Comparison of ENCODE assay signal across 23 cellular contexts in genomic region chr19:51811344-51811743, GRCh38. TPM values are rescaled to one million over a fixed set of nuclear protein-coding genes. Genes with fewer than 3 reads are reported as not detected.
A peak's percentile ranks its signal among the peaks of the same experiment; 100 is the strongest.
DNase-seq lines count a peak whose midpoint lies in the region; ATAC-seq and TF ChIP-seq lines count a peak whose summit lies in the region.
"Had no signal": no experiment of that assay in that cellular context is flagged by ENCODE, and none has a peak within 500 bp of the region (broad histone marks: within the 10 kb centered on the region; RNA-seq: fewer than 3 reads in every experiment).

No MANE protein-coding gene starts in this region.

- H3K27ac Mint-ChIP-seq in endodermal cell, result no peak overlapping the region
- H3K27ac Mint-ChIP-seq: activated CD4-positive, alpha-beta memory T cell treated with anti-CD3 and anti-CD28 coated beads for 36 hours; activated naive CD8-positive, alpha-beta T cell treated with anti-CD3 and anti-CD28 coated beads for 36 hours; activated T-cell treated with anti-CD3 and anti-CD28 coated beads, Interleukin-2, amount 50 U/mL, for 24 hours; mesothelial cell of epicardium had no signal

- H3K4me1 ChIP-seq in endodermal cell (ENCODE audit: control insufficient read depth, insufficient read depth, low read length) (no peaks in the 10 kb centered on the region), mucosa of descending colon (ENCODE audit: low read depth) (no peaks in the 10 kb centered on the region), upper lobe of right lung (peaks cover 15% of the 10 kb centered on the region), ovary (ENCODE audit: insufficient read depth) (no peaks in the 10 kb centered on the region)
- H3K4me1 ChIP-seq: BE2C, breast epithelium had no signal

- no peaks in the 10 kb centered on the region for H3K27me3 ChIP-seq in endodermal cell (ENCODE audit: control insufficient read depth, insufficient read depth, low read length, poor library complexity, severe bottlenecking)
- H3K27me3 ChIP-seq in upper lobe of right lung, result no peaks in the 10 kb centered on the region
- no peaks in the 10 kb centered on the region for H3K27me3 ChIP-seq in ovary
- H3K27me3 ChIP-seq: BE2C, breast epithelium, dorsolateral prefrontal cortex, suprapubic skin had no signal

- peaks cover 87% of the 10 kb centered on the region for H3K9me3 ChIP-seq in endodermal cell (ENCODE audit: control insufficient read depth, low read length)
- H3K9me3 ChIP-seq in mucosa of descending colon, result peaks cover 15% of the 10 kb centered on the region
- no peaks in the 10 kb centered on the region for H3K9me3 ChIP-seq in upper lobe of right lung
- peaks cover 0 to 5% of the 10 kb centered on the region in 2 donors for H3K9me3 ChIP-seq in ovary
- H3K9me3 ChIP-seq: BE2C, breast epithelium, suprapubic skin had no signal

- H3K9ac ChIP-seq in endodermal cell (ENCODE audit: extremely low read depth, low read length, poor library complexity, severe bottlenecking), result no peak overlapping the region

- peaks cover 19% of the 10 kb centered on the region for H3K36me3 Mint-ChIP-seq in endodermal cell (ENCODE audit: low read depth)
- H3K36me3 Mint-ChIP-seq: mesothelial cell of epicardium had no signal

- peak; percentile 24 for ATAC-seq in mucosa of descending colon
- ATAC-seq in upper lobe of right lung, result peak; percentile 93
- no peak for ATAC-seq in HG02571 (IDR thresholded peaks at IDR 0.05; ENCODE audit: unreplicated experiment)
- ATAC-seq: esophagus mucosa had no signal

- no peak for TF ChIP-seq EP300 in ovary (IDR thresholded peaks at IDR 0.05)

- H3K27me3 Mint-ChIP-seq in endodermal cell (ENCODE audit: insufficient read depth), result peaks cover 2% of the 10 kb centered on the region
- H3K27me3 Mint-ChIP-seq: activated CD4-positive, alpha-beta memory T cell treated with anti-CD3 and anti-CD28 coated beads for 36 hours; activated T-cell treated with anti-CD3 and anti-CD28 coated beads, Interleukin-2, amount 50 U/mL, for 24 hours had no signal

- H3K9me3 Mint-ChIP-seq in endodermal cell, result peaks cover 81% of the 10 kb centered on the region

- intact Hi-C loops in mucosa of descending colon (cut with DNase I, micrococcal nuclease), result no loop called here
- intact Hi-C loops in upper lobe of right lung (cut with DNase I), result no loop called here
- intact Hi-C loops in ovary (cut with DNase I), result no loop called here

- TF ChIP-seq CTCF in endodermal cell (conservative IDR thresholded peaks at IDR 0.05) (no peak), mucosa of descending colon (IDR thresholded peaks at IDR 0.05) (no peak), upper lobe of right lung (IDR thresholded peaks at IDR 0.05) (no peak), ovary (IDR thresholded peaks at IDR 0.05) (no peak)

- no peaks in the 10 kb centered on the region for H3K4me1 Mint-ChIP-seq in endodermal cell
- H3K4me1 Mint-ChIP-seq: activated naive CD8-positive, alpha-beta T cell treated with anti-CD3 and anti-CD28 coated beads for 36 hours; mesothelial cell of epicardium had no signal

- DNase-seq in NOMO-1 treated with DMSO at 0.1 percent for 48 hours (lab: John Stamatoyannopoulos, UW; ENCODE audit: unreplicated experiment) (peak; percentile 92), endodermal cell (no peak), mucosa of descending colon (peak in 1 of 3 donors; percentile 28), upper lobe of right lung (no peak), HK-2 (ENCODE audit: unreplicated experiment) (no peak), ovary (no peak)
- DNase-seq: activated CD4-positive, alpha-beta memory T cell treated with anti-CD3 and anti-CD28 coated beads for 36 hours; activated naive CD8-positive, alpha-beta T cell treated with anti-CD3 and anti-CD28 coated beads for 36 hours; activated T-cell treated with anti-CD3 and anti-CD28 coated beads, Interleukin-2, amount 50 U/mL, for 24 hours; BE2C; GDM1; GOT3; NCI-H1417; NCI-H2171 treated with DMSO at 0.1 percent for 48 hours; stimulated activated CD4-positive, alpha-beta T cell treated with anti-CD3 and anti-CD28 coated beads, Interleukin-4, amount 100 ng/mL, for 1 hour; SW 1271 had no signal

- H3K4me3 ChIP-seq in endodermal cell (ENCODE audit: low read length) (peak overlapping the region; percentile 35), mucosa of descending colon (no peak overlapping the region), upper lobe of right lung (no peak overlapping the region), ovary (no peak overlapping the region)
- H3K4me3 ChIP-seq: breast epithelium, dorsolateral prefrontal cortex, suprapubic skin had no signal

- 85 to 87% methylated on average over 10 to 11 of the region's 11 CpGs for WGBS in endodermal cell (ENCODE audit: insufficient coverage in 1 of 2, insufficient read length in 1 of 2), 2 experiments
- WGBS in ovary, 3 donors, result 84 to 91% (median 87%) methylated on average over 11 of the region's 11 CpGs

- no peak for TF ChIP-seq POLR2A in ovary (IDR thresholded peaks at IDR 0.05)

- H3K36me3 ChIP-seq in endodermal cell (ENCODE audit: control insufficient read depth, insufficient read depth, low read length), result no peaks in the 10 kb centered on the region
- H3K36me3 ChIP-seq in mucosa of descending colon (ENCODE audit: low read depth), result no peaks in the 10 kb centered on the region
- no peaks in the 10 kb centered on the region for H3K36me3 ChIP-seq in upper lobe of right lung
- no peaks in the 10 kb centered on the region for H3K36me3 ChIP-seq in ovary
- H3K36me3 ChIP-seq: BE2C, breast epithelium, suprapubic skin had no signal

- no peak overlapping the region for H3K4me3 Mint-ChIP-seq in endodermal cell
- H3K4me3 Mint-ChIP-seq: activated CD4-positive, alpha-beta memory T cell treated with anti-CD3 and anti-CD28 coated beads for 36 hours; activated naive CD8-positive, alpha-beta T cell treated with anti-CD3 and anti-CD28 coated beads for 36 hours; activated T-cell treated with anti-CD3 and anti-CD28 coated beads, Interleukin-2, amount 50 U/mL, for 24 hours; mesothelial cell of epicardium had no signal

- H3K27ac ChIP-seq in endodermal cell (ENCODE audit: low read depth, low read length), result no peak overlapping the region
- peak overlapping the region; percentile 37 for H3K27ac ChIP-seq in upper lobe of right lung
- H3K27ac ChIP-seq in ovary, result no peak overlapping the region
- H3K27ac ChIP-seq: breast epithelium, RWPE1, suprapubic skin had no signal

RNA-seq across cellular contexts. Expression of gene FPR3, which starts 16.4 kb away (rescaled TPM):
- not detected for total RNA-seq in endodermal cell
- not detected for polyA plus RNA-seq in endodermal cell (2013, experiment 1 of 2)
- not detected for polyA plus RNA-seq in endodermal cell (2013, experiment 2 of 2)
- 1 to 10 TPM; 3.6 to 9.8 (median 7.4) TPM for total RNA-seq in mucosa of descending colon
- total RNA-seq in upper lobe of right lung, result 41.0 TPM
- total RNA-seq in ovary, result 1 to 10 TPM; 1.5 to 4.5 (median 3.5) TPM
- polyA plus RNA-seq in ovary, result 10 to 100 TPM in 1 of 2 donors, 1 to 10 TPM in 1; 1.9 to 20.5 TPM
- total RNA-seq: activated CD4-positive, alpha-beta memory T cell treated with anti-CD3 and anti-CD28 coated beads for 36 hours; activated naive CD8-positive, alpha-beta T cell treated with anti-CD3 and anti-CD28 coated beads for 36 hours; mesothelial cell of epicardium had no signal

RNA-seq across cellular contexts. Expression of gene FPR2, which starts 50.4 kb away (rescaled TPM):
- under 1 TPM in 1 of 2 donors, not detected in 1; 0.11 TPM for total RNA-seq in endodermal cell
- not detected for polyA plus RNA-seq in endodermal cell (2013, experiment 1 of 2)
- polyA plus RNA-seq in endodermal cell (2013, experiment 2 of 2), result not detected
- 1 to 10 TPM in 1 of 3 donors, under 1 TPM in 1, not detected in 1; 0.41 to 2.7 TPM for total RNA-seq in mucosa of descending colon
- total RNA-seq in upper lobe of right lung, result 12.5 TPM
- total RNA-seq in ovary, result 1 to 10 TPM in 3 of 7 donors, under 1 TPM in 4; 0.23 to 2.4 (median 0.95) TPM
- 1 to 10 TPM in 1 of 2 donors, under 1 TPM in 1; 0.21 to 1.1 TPM for polyA plus RNA-seq in ovary
- total RNA-seq: activated CD4-positive, alpha-beta memory T cell treated with anti-CD3 and anti-CD28 coated beads for 36 hours; activated naive CD8-positive, alpha-beta T cell treated with anti-CD3 and anti-CD28 coated beads for 36 hours; mesothelial cell of epicardium had no signal

RNA-seq across cellular contexts. Expression of gene FPR1, which starts 59.7 kb away (rescaled TPM):
- total RNA-seq in endodermal cell (not detected), mucosa of descending colon (10 to 100 TPM in 1 of 3 donors, 1 to 10 TPM in 1, not detected in 1; 3.6 to 14.5 TPM), upper lobe of right lung (53.3 TPM), ovary (10 to 100 TPM in 1 of 7 donors, 1 to 10 TPM in 6; 1.8 to 18.2 (median 3.6) TPM)
- polyA plus RNA-seq in endodermal cell (2013, experiment 1 of 2), result not detected
- not detected for polyA plus RNA-seq in endodermal cell (2013, experiment 2 of 2)
- 10 to 100 TPM in 1 of 2 donors, 1 to 10 TPM in 1; 1.1 to 11.0 TPM for polyA plus RNA-seq in ovary
- total RNA-seq: activated CD4-positive, alpha-beta memory T cell treated with anti-CD3 and anti-CD28 coated beads for 36 hours; activated naive CD8-positive, alpha-beta T cell treated with anti-CD3 and anti-CD28 coated beads for 36 hours; mesothelial cell of epicardium had no signal
